In genomic region chr4:113979157-113979972, GRCh38 we compare ENCODE assay signal across 8 cellular contexts. TPM values are rescaled to one million over a fixed set of nuclear protein-coding genes. Genes with fewer than 3 reads are reported as not detected.
A peak's percentile ranks its signal among the peaks of the same experiment; 100 is the strongest.
DNase-seq lines count a peak whose midpoint lies in the region; ATAC-seq, FAIRE-seq and TF ChIP-seq lines count a peak whose summit lies in the region.

Gene ARSJ (minus strand): TSS chr4:113979647. CDS start chr4:113978834, 813 bp downstream.

- TF ChIP-seq POLR2A in HepG2 (IDR thresholded peaks at IDR 0.05; ENCODE audit: insufficient read depth in 1 of 2, low read depth in 2 of 2, low read length in 2 of 2), result no peak

- H3K9ac ChIP-seq in HepG2 (ENCODE audit: insufficient read depth, low read depth, low read length), result no peak within 1 kb of the TSS

- H3K27ac ChIP-seq in ectodermal cell (ENCODE audit: insufficient read depth, low read depth, low read length, poor library complexity, severe bottlenecking), result no peak within 1 kb of the TSS
- H3K27ac ChIP-seq in HepG2 (ENCODE audit: extremely low read length, insufficient read depth, low read length), result no peak within 1 kb of the TSS

- H3K4me2 ChIP-seq in HepG2 (ENCODE audit: low read depth, low read length), result peak within 1 kb of the TSS; percentile 49

- no peaks in the 10 kb centered on the region for H4K20me1 ChIP-seq in HepG2 (ENCODE audit: insufficient read depth, low read length)

- BruUV-seq in HepG2 (replicated peaks; lab: Mats Ljungman, UMichigan), result no TSS peak

- TF ChIP-seq EP300 in HepG2 (IDR thresholded peaks at IDR 0.05; ENCODE audit: low read depth in 2 of 2, low read length in 2 of 2) (no peak), HepG2 (CRISPR knock-in tag; IDR thresholded peaks at IDR 0.05; ENCODE audit: borderline replicate concordance) (no peak)

- WGBS in ectodermal cell, 2 experiments, result 0% methylated on average over 56 of the region's 56 CpGs
- 13% methylated on average over 42 of the region's 56 CpGs for WGBS in HepG2 (ENCODE audit: low lambda C conversion rate)

- no peak within 1 kb of the TSS for H2AFZ ChIP-seq in HepG2 (ENCODE audit: low read length)

- CTCF ChIA-PET in BJ (lab: Yijun Ruan, JAX), result interaction anchor here (0.7 to 1.3 kb wide), 6 partner anchors 8 to 584 kb away, joined by 3 to 4 read pairs (median 3); no protein-coding TSS in a partner anchor
- CTCF ChIA-PET in activated B cell treated with CpG ODN at 0.5 μM for 24 hours (lab: Charles Lee), result no interaction called here
- CTCF ChIA-PET in HepG2 (lab: Yijun Ruan, JAX; ENCODE audit: low intra/inter-chr PET ratio, low total read pairs), result no interaction called here

- in situ Hi-C loops in HepG2 (cut with HindIII; ENCODE audit: extremely low pct_ligation_motif_present, low pct_unique_long_range_greater_than_20kb), result no loop called here

- H3K4me1 Mint-ChIP-seq in activated B cell treated with CpG ODN at 0.5 μM for 24 hours, result peaks cover 13% of the 10 kb centered on the region

- peak within 1 kb of the TSS; percentile 36 for H3K4me3 Mint-ChIP-seq in activated B cell treated with CpG ODN at 0.5 μM for 24 hours

- FAIRE-seq in HepG2 (lab: Jason Lieb, UNC), result no peak

- no peaks in the 10 kb centered on the region for H3K79me2 ChIP-seq in HepG2 (ENCODE audit: insufficient read depth, low read length)

- H3K4me1 ChIP-seq in ectodermal cell (ENCODE audit: control insufficient read depth, insufficient read depth, low read length) (peaks cover 3% of the 10 kb centered on the region), HepG2 (ENCODE audit: insufficient read depth, low read length) (no peaks in the 10 kb centered on the region)

- ATAC-seq in HG02884 (IDR thresholded peaks at IDR 0.05; ENCODE audit: unreplicated experiment) (peak; percentile 52), activated B cell treated with CpG ODN at 0.5 μM for 24 hours (ENCODE audit: low read depth) (no peak), HepG2 (peak; percentile 89)

- H3K36me3 Mint-ChIP-seq in activated B cell treated with CpG ODN at 0.5 μM for 24 hours (ENCODE audit: low read depth), result no peaks in the 10 kb centered on the region

- TF ChIP-seq CTCF in BJ (IDR thresholded peaks at IDR 0.05; ENCODE audit: insufficient read depth, low read depth, low read length), result 0 out of 2 replicates have a peak, but pooled peaks have one; percentile 18
- TF ChIP-seq CTCF in activated B cell treated with CpG ODN at 0.5 μM for 24 hours (IDR thresholded peaks at IDR 0.05), result no peak
- no peak for TF ChIP-seq CTCF in HepG2 (CRISPR knock-in tag; IDR thresholded peaks at IDR 0.05)

- intact Hi-C loops in activated B cell treated with CpG ODN at 0.5 μM for 24 hours (cut with micrococcal nuclease), result no loop called here
- intact Hi-C loops in HepG2 (cut with micrococcal nuclease; ENCODE audit: unreplicated experiment), result no loop called here

- POLR2A ChIA-PET in BJ (lab: Charles Lee), result interaction anchor here (0.7 to 0.8 kb wide), 2 partner anchors 20 to 714 kb away, joined by 4 to 5 read pairs; no protein-coding TSS in a partner anchor
- POLR2A ChIA-PET in activated B cell treated with CpG ODN at 0.5 μM for 24 hours (lab: Charles Lee), result no interaction called here
- POLR2A ChIA-PET in HepG2 (lab: Yijun Ruan, JAX), result no interaction called here

- DNase-seq in BJ (ENCODE audit: low read depth), result no peak
- DNase-seq in activated B cell treated with CpG ODN at 0.5 μM for 24 hours, result no peak
- DNase-seq in HepG2 (ENCODE audit: low spot score), result no peak
- DNase-seq in stimulated activated CD4-positive, alpha-beta T cell treated with anti-CD3 and anti-CD28 coated beads, Interleukin-4, amount 100 ng/mL, for 24 hours, result peak; percentile 18
- no peak for DNase-seq in effector CD8-positive, alpha-beta T cell (lab: John Stamatoyannopoulos, UW)
- DNase-seq in NCI-H187 (lab: John Stamatoyannopoulos, UW), result no peak

- H3K27ac Mint-ChIP-seq in activated B cell treated with CpG ODN at 0.5 μM for 24 hours, result no peak within 1 kb of the TSS

- no peaks in the 10 kb centered on the region for H3K27me3 ChIP-seq in BJ (ENCODE audit: control insufficient read depth, insufficient read depth, low read length)
- peaks cover 28% of the 10 kb centered on the region for H3K27me3 ChIP-seq in ectodermal cell (ENCODE audit: control insufficient read depth, insufficient read depth, low read length, poor library complexity, severe bottlenecking)
- H3K27me3 ChIP-seq in HepG2 (ENCODE audit: control insufficient read depth in 1 of 2, insufficient read depth in 2 of 2, low read length in 2 of 2), result peaks cover 3 to 17% of the 10 kb centered on the region in 2 experiments; a peak in 3 of 5 replicates

- H3K27me3 Mint-ChIP-seq in activated B cell treated with CpG ODN at 0.5 μM for 24 hours, result peaks cover 50% of the 10 kb centered on the region

- peak within 1 kb of the TSS; percentile 77 for H3K4me3 ChIP-seq in BJ (ENCODE audit: low read depth, low read length)
- peak within 1 kb of the TSS; percentile 56 for H3K4me3 ChIP-seq in ectodermal cell (ENCODE audit: insufficient read depth, low read depth, low read length)
- H3K4me3 ChIP-seq in HepG2 (replicated peaks in 1 of 3; ENCODE audit: insufficient read depth in 1 of 3, low read depth in 2 of 3, low read length in 3 of 3), result peak within 1 kb of the TSS in 1 of 3 experiments; percentile 44; a peak in 2 of 6 replicates

- no peak for TF ChIP-seq RAD21 in HepG2 (CRISPR knock-in tag; IDR thresholded peaks at IDR 0.05)

- H3K36me3 ChIP-seq in BJ (ENCODE audit: control insufficient read depth, insufficient read depth, low read length) (no peaks in the 10 kb centered on the region), ectodermal cell (ENCODE audit: control insufficient read depth, insufficient read depth, low read length) (no peaks in the 10 kb centered on the region), HepG2 (replicated peaks in 1 of 2; ENCODE audit: control insufficient read depth in 1 of 2, insufficient read depth in 2 of 2, low read length in 2 of 2) (no peaks in the 10 kb centered on the region)

- peaks cover 2% of the 10 kb centered on the region for H3K9me3 Mint-ChIP-seq in activated B cell treated with CpG ODN at 0.5 μM for 24 hours

- H3K9me3 ChIP-seq in ectodermal cell (ENCODE audit: control insufficient read depth, low read length) (no peaks in the 10 kb centered on the region), HepG2 (ENCODE audit: low read length) (no peaks in the 10 kb centered on the region)

TF ChIP-seq in HepG2, 621 proteins besides CTCF, POLR2A, EP300 and RAD21 (continues in another document):
- TF ChIP-seq HNRNPLL (IDR thresholded peaks at IDR 0.05; ENCODE audit: low read depth, low read length, poor library complexity, severe bottlenecking) (peak; percentile 100), ZNF75D (CRISPR knock-in tag; IDR thresholded peaks at IDR 0.05; ENCODE audit: borderline replicate concordance) (0 out of 2 replicates have a peak, but pooled peaks have one; percentile 23), SALL1 (CRISPR knock-in tag; IDR thresholded peaks at IDR 0.05) (no peak), ZBTB42 (CRISPR knock-in tag; IDR thresholded peaks at IDR 0.05) (no peak), AGO1 (IDR thresholded peaks at IDR 0.05; ENCODE audit: low read depth, low read length, poor library complexity, severe bottlenecking) (peak; percentile 81), ARID3A (IDR thresholded peaks at IDR 0.05; ENCODE audit: low read depth, low read length) (no peak), ZNF446 (CRISPR knock-in tag; IDR thresholded peaks at IDR 0.05) (no peak), PAX8 (CRISPR knock-in tag; IDR thresholded peaks at IDR 0.05; ENCODE audit: borderline replicate concordance) (no peak), NAIF1 (CRISPR knock-in tag; IDR thresholded peaks at IDR 0.05; ENCODE audit: borderline replicate concordance) (peak; percentile 99)

RNA-seq across cellular contexts. Expression of gene ARSJ, which starts in this region (rescaled TPM):
- polyA plus RNA-seq in BJ (2011; rRNA removed) (18.4 and 24.9 TPM in 2 replicates), HepG2 (2011; rRNA removed) (not detected in 2 replicates)
- polyA minus RNA-seq in BJ (2011; rRNA and poly(A)+ RNA removed), result 20.3 and 24.8 TPM in 2 replicates
- total RNA-seq in activated B cell treated with CpG ODN at 0.5 μM for 24 hours (not detected in 2 replicates), HepG2 (2016; rRNA removed; fragmentation: Illumina TruSeq; extraction: Trizol) (not detected in 2 replicates)
- 1.2 TPM for polyA plus RNA-seq in ectodermal cell (2013, experiment 1 of 4)
- polyA plus RNA-seq in ectodermal cell (2013, experiment 2 of 4), result 0.75 TPM
- 0.59 TPM for polyA plus RNA-seq in ectodermal cell (2013, experiment 3 of 4)
- 1.1 TPM for polyA plus RNA-seq in ectodermal cell (2013, experiment 4 of 4)
- total RNA-seq in HepG2 (2016; cell fraction: cytosol; rRNA removed; fragmentation: Illumina TruSeq; extraction: Trizol; ENCODE audit: low read depth), result not detected in 2 replicates
- not detected in 2 replicates for total RNA-seq in HepG2 (2016; cell fraction: insoluble cytoplasmic fraction; rRNA removed; fragmentation: Illumina TruSeq; extraction: Trizol)
- not detected in 2 replicates for total RNA-seq in HepG2 (2016; cell fraction: membrane; rRNA removed; fragmentation: Illumina TruSeq; extraction: Trizol)
- total RNA-seq in HepG2 (2016; cell fraction: nucleus; rRNA removed; fragmentation: Illumina TruSeq; extraction: Trizol), result not detected in 2 replicates
- polyA plus RNA-seq in HepG2 (2011; cell fraction: cytosol; rRNA removed), result 0.04 TPM in 1 of 2 replicates, not detected in the other
- not detected in 2 replicates for polyA plus RNA-seq in HepG2 (2011; cell fraction: nucleus; rRNA removed)
- polyA plus RNA-seq in HepG2 (2012), result not detected in 2 replicates
- not detected in 2 replicates for polyA plus RNA-seq in HepG2 (2016; cell fraction: cytosol; fragmentation: Illumina TruSeq; extraction: Trizol; ENCODE audit: low read depth)
- polyA plus RNA-seq in HepG2 (2016; cell fraction: insoluble cytoplasmic fraction; fragmentation: Illumina TruSeq; extraction: Trizol; ENCODE audit: low read depth), result not detected in 2 replicates
- polyA plus RNA-seq in HepG2 (2016; cell fraction: membrane; fragmentation: Illumina TruSeq; extraction: Trizol; ENCODE audit: low read depth), result not detected in 2 replicates
- polyA plus RNA-seq in HepG2 (2016; cell fraction: nucleus; fragmentation: Illumina TruSeq; extraction: Trizol; ENCODE audit: insufficient read depth, low read depth), result not detected in 2 replicates
- polyA minus RNA-seq in HepG2 (2011; rRNA and poly(A)+ RNA removed; ENCODE audit: low replicate concordance), result 1.8 TPM in 1 of 2 replicates, not detected in the other
- polyA minus RNA-seq in HepG2 (2011; cell fraction: cytosol; rRNA and poly(A)+ RNA removed), result not detected in 2 replicates
- polyA minus RNA-seq in HepG2 (2011; cell fraction: nucleus; rRNA and poly(A)+ RNA removed), result not detected in 2 replicates

Comparison
In these comparisons a context has a peak if more than half of its experiments do, and no peak if none do; other contexts are left out.
1. RNA of gene ARSJ (polyA plus RNA-seq): 18.4 to 24.9 TPM in BJ; 0.04 TPM in HepG2; every median in the first group is over 10 times any median in the second.